ENCODE assay signal across 1 cellular context in the genomic region with DNA sequence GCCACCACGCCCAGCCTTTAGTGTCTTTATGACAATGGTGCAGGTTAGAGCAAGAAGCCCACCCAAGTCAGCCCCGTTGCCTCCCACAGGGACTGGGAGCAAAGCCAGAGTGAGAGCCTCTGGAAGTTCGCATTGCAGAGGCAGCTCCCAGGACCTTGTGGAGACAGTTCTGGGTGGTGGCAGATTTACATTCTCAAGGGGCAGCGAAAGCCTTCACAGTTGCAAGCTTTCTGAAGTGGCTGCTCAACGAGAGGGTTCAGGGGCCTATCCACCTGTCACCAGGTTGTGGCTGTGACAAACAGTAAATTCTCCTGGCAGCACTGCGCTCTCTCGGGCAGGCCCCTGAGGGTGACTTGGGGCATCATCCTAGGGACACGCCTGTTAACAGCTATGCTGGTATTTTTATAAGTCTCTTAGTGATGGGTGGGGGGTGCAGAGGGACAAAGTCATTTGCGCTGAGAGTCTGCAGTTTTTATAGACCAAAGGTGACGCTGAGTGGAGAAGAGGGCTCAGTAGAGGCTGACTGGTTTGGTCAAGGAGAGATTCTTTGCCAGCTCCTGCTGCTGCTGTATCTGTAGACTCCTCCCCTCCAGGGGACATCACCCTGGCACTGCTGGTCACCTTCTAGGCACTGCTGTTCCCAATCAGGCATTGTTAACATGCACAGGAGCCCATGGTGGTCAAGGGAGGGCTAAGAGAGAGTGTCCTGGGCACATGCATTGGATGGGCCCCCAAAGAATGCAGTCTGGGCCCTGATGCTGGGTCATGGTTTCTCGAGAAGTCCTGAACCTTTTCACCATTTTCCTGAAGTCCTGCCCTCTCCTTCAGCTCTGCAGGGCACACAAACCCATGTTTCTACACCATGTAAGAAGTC.
TF ChIP-seq lines count a peak whose summit lies in the region.

No MANE protein-coding gene starts in this region.

TF ChIP-seq in H1, 55 proteins besides CTCF, POLR2A, EP300 and RAD21:
- TF ChIP-seq SIN3A (conservative IDR thresholded peaks at IDR 0.05 in 1 of 2, IDR thresholded peaks at IDR 0.05 in 1 of 2; ENCODE audit: low read depth in 1 of 2, low read length in 2 of 2), result no peak
TF ChIP-seq in H1: peak in this region for 0.
